ENCODE assay signal across 8 cellular contexts in the genomic region with DNA sequence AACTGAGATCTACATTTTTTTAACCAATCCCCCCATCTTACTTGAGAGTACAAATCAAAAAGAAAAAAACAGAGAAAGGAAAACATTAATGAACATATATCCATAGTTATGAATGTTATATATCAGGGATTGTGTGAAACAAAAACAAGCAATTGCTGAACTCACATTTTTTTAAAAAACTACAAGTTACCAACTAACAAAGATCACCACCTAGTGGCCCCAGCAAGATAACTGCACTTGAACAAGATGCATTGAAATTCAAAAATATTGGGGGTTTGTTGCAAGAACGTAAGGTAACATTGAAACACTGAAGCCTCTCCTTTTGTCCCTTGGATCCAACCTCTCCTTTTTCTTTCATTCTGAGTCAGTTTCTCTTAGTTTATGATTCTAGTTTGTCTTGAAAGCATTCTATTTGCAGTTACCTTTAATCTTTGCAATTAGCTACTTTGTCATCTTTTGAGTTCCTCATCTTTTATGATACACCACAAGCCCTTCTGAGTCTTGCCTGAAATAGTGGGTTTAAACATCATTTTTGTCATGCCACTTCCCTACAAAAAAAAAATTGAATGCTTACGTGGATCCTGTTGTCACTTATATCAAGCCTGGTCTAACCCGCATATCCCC.
A peak's percentile ranks its signal among the peaks of the same experiment; 100 is the strongest.
DNase-seq lines count a peak whose midpoint lies in the region; TF ChIP-seq lines count a peak whose summit lies in the region.

No MANE protein-coding gene starts in this region.

- no peak for TF ChIP-seq POLR2A in transverse colon (IDR thresholded peaks at IDR 0.05)

- TF ChIP-seq EP300 in transverse colon (IDR thresholded peaks at IDR 0.05; ENCODE audit: low read depth): no peak

- H3K4me3 ChIP-seq in GM12875 (ENCODE audit: low read depth, low read length) (no peak overlapping the region), transverse colon (no peak overlapping the region)
- H3K4me3 ChIP-seq in Jurkat, Clone E6-1 (ENCODE audit: low read length): no peak overlapping the region

- 59 to 63% methylated on average over 3 of the region's 3 CpGs for WGBS in transverse colon (ENCODE audit: low coverage in 1 of 2), 2 donors

- intact Hi-C loops in transverse colon (cut with DNase I; ENCODE audit: low total_unique reads): no loop called here

- peak; percentile 58; the same call in 1 of the 2 replicates for TF ChIP-seq CTCF in GM12875 (IDR thresholded peaks at IDR 0.05; ENCODE audit: borderline replicate concordance, insufficient read depth, low read depth, low read length)
- peak in 4 of 5 experiments; percentile 18 to 53 (median 44) for TF ChIP-seq CTCF in transverse colon (IDR thresholded peaks at IDR 0.05)

- H3K27ac ChIP-seq in transverse colon: no peak overlapping the region

- H3K36me3 ChIP-seq in transverse colon: no peaks in the 10 kb centered on the region

- peaks cover 0 to 3% of the 10 kb centered on the region in 2 donors for H3K9me3 ChIP-seq in transverse colon

- in situ Hi-C loops in ACHN (cut with HindIII; ENCODE audit: low pct_ligation_motif_present, low pct_unique_long_range_greater_than_20kb, low sequenced_read_pairs): no loop called here
- in situ Hi-C loops in transverse colon (cut with MboI; ENCODE audit: low pct_ligation_motif_present in 1 of 4, low pct_unique_long_range_greater_than_20kb in 1 of 4, low sequenced_read_pairs in 3 of 4): no loop called here

- no peaks in the 10 kb centered on the region for H3K27me3 ChIP-seq in transverse colon

- DNase-seq in ACHN: peak; percentile 75
- DNase-seq in Jurkat, Clone E6-1 (ENCODE audit: low read depth, low spot score): peak; percentile 38
- DNase-seq in SW480 (ENCODE audit: low spot score): peak; percentile 44
- peak; percentile 40 for DNase-seq in glomerular visceral epithelial cell (ENCODE audit: extremely low spot score)
- no peak for DNase-seq in transverse colon
- no peak for DNase-seq in activated CD4-positive, CD25-positive, alpha-beta regulatory T cell (lab: John Stamatoyannopoulos, UW)
- DNase-seq in activated CD4-positive, CD25-positive, alpha-beta regulatory T cell treated with anti-CD3 and anti-CD28 coated beads, Interleukin-2, amount 50 U/mL, for 72 hours: no peak

- no peaks in the 10 kb centered on the region for H3K4me1 ChIP-seq in transverse colon

Comparison
In these comparisons a context has a peak if more than half of its experiments do, and no peak if none do; other contexts are left out.
1. DNase-seq: peak in ACHN (single experiment), Jurkat, Clone E6-1 (single experiment), SW480 (single experiment) and glomerular visceral epithelial cell (single experiment); none in transverse colon (single experiment), activated CD4-positive, CD25-positive, alpha-beta regulatory T cell (0 of 4) and activated CD4-positive, CD25-positive, alpha-beta regulatory T cell treated with anti-CD3 and anti-CD28 coated beads, Interleukin-2, amount 50 U/mL, for 72 hours (single experiment).